In the genomic region with DNA sequence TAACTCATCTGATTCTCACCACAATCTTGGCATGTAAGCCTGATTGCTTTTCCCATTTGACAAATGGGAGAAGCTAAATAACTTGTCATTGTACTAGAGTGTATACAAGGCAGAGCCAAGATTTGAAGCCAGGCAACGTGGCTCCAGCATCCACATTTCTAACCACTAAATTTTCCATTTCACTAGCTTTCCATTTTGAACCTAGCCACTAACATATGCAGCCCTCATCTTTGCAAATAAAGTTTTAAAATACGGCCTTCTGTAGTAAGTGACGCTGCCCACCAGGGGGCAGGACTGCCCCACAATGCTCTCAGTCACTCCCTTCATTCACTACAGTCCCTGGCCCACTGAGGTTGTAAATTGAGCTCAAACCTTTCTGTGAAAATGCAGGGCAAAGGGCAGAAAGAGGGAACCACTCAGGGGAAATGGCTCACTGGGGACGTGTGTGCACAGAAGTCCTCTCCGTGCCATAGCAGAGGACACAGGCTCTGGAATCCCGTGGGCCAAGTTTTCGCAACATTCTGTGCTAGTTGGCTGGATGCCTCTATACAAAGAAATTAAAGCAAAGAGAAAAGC, we compare ENCODE assay signal across 8 cellular contexts.
DNase-seq lines count a peak whose midpoint lies in the region; ATAC-seq and TF ChIP-seq lines count a peak whose summit lies in the region.

No MANE protein-coding gene starts in this region.

- WGBS in GM23248 (ENCODE audit: low coverage in 1 of 2, low lambda C conversion rate in 2 of 2, missing lambda C conversion rate in 2 of 2), 2 experiments: 12 to 18% methylated on average over 7 of the region's 7 CpGs
- 5% methylated on average over 7 of the region's 7 CpGs for WGBS in right lobe of liver (ENCODE audit: insufficient coverage, low coverage, low lambda C conversion rate, missing lambda C conversion rate)

- no peak overlapping the region for H3K27ac ChIP-seq in GM23248
- H3K27ac ChIP-seq in KMS-11: no peak overlapping the region
- H3K27ac ChIP-seq in coronary artery: peak overlapping the region in 1 of 2 donors; percentile 1
- peak overlapping the region; percentile 55 to 85 (median 62) for H3K27ac ChIP-seq in right lobe of liver

- in situ Hi-C loops in GM23248 (cut with MboI): no loop called here

- no peak overlapping the region for H3K27ac Mint-ChIP-seq in stimulated activated naive CD8-positive, alpha-beta T cell treated with anti-CD3 and anti-CD28 coated beads, Interleukin-15, amount 100 ng/mL, for 72 hours

- H3K27me3 Mint-ChIP-seq in stimulated activated naive CD8-positive, alpha-beta T cell treated with anti-CD3 and anti-CD28 coated beads, Interleukin-15, amount 100 ng/mL, for 72 hours: peaks cover 9% of the 10 kb centered on the region

- no peaks in the 10 kb centered on the region for H3K4me1 Mint-ChIP-seq in stimulated activated naive CD8-positive, alpha-beta T cell treated with anti-CD3 and anti-CD28 coated beads, Interleukin-15, amount 100 ng/mL, for 72 hours

- H3K79me2 ChIP-seq in GM23248 (ENCODE audit: insufficient read depth): no peaks in the 10 kb centered on the region
- no peaks in the 10 kb centered on the region for H3K79me2 ChIP-seq in KMS-11 (ENCODE audit: insufficient read depth, low read depth)

- no peaks in the 10 kb centered on the region for H3K9me3 Mint-ChIP-seq in stimulated activated naive CD8-positive, alpha-beta T cell treated with anti-CD3 and anti-CD28 coated beads, Interleukin-15, amount 100 ng/mL, for 72 hours

- peaks cover 10% of the 10 kb centered on the region for H3K4me1 ChIP-seq in GM23248 (ENCODE audit: insufficient read depth)
- no peaks in the 10 kb centered on the region for H3K4me1 ChIP-seq in KMS-11 (ENCODE audit: low read depth, poor library complexity, severe bottlenecking)
- H3K4me1 ChIP-seq in right lobe of liver: peaks cover 0 to 15% (median 0%) of the 10 kb centered on the region in 4 donors

- H3K27me3 ChIP-seq in GM23248 (replicated peaks; ENCODE audit: insufficient read depth) (no peaks in the 10 kb centered on the region), KMS-11 (ENCODE audit: insufficient read depth, low read depth) (no peaks in the 10 kb centered on the region), right lobe of liver (no peaks in the 10 kb centered on the region)

- no peak overlapping the region for H3K4me3 Mint-ChIP-seq in stimulated activated naive CD8-positive, alpha-beta T cell treated with anti-CD3 and anti-CD28 coated beads, Interleukin-15, amount 100 ng/mL, for 72 hours

- H3K9me3 ChIP-seq in GM23248 (ENCODE audit: low read depth) (no peaks in the 10 kb centered on the region), right lobe of liver (no peaks in the 10 kb centered on the region)

- H4K20me1 ChIP-seq in GM23248 (ENCODE audit: insufficient read depth): no peaks in the 10 kb centered on the region
- no peaks in the 10 kb centered on the region for H4K20me1 ChIP-seq in KMS-11 (ENCODE audit: insufficient read depth)

- H3F3A ChIP-seq in GM23248 (ENCODE audit: insufficient read depth): 0 out of 2 replicates have a peak, but pooled peaks cover 9% of the 10 kb centered on the region

- intact Hi-C loops in right lobe of liver (cut with DNase I): no loop called here

- no peak overlapping the region for H3K4me3 ChIP-seq in GM23248
- no peak overlapping the region for H3K4me3 ChIP-seq in KMS-11 (IDR thresholded peaks at IDR 0.05; ENCODE audit: insufficient read depth, low read depth, low read length)
- H3K4me3 ChIP-seq in coronary artery: no peak overlapping the region
- peak overlapping the region in 1 of 3 donors; percentile 11 for H3K4me3 ChIP-seq in right lobe of liver

- no peaks in the 10 kb centered on the region for H3K9me2 ChIP-seq in GM23248 (ENCODE audit: insufficient read depth)

- no peak for TF ChIP-seq POLR2A in right lobe of liver (IDR thresholded peaks at IDR 0.05)

- H3K36me3 ChIP-seq in GM23248 (ENCODE audit: low read depth): no peaks in the 10 kb centered on the region
- no peaks in the 10 kb centered on the region for H3K36me3 ChIP-seq in KMS-11 (ENCODE audit: insufficient read depth)
- no peaks in the 10 kb centered on the region for H3K36me3 ChIP-seq in right lobe of liver

- H3K4me2 ChIP-seq in GM23248 (ENCODE audit: unreplicated experiment): peak overlapping the region; percentile 21
- no peak overlapping the region for H3K4me2 ChIP-seq in KMS-11

- peak; percentile 99 for TF ChIP-seq CTCF in KMS-11 (conservative IDR thresholded peaks at IDR 0.05; ENCODE audit: low read depth, low read length)
- peak; percentile 97 for TF ChIP-seq CTCF in coronary artery (IDR thresholded peaks at IDR 0.05)
- peak; percentile 93 to 97 (median 94) for TF ChIP-seq CTCF in right lobe of liver (IDR thresholded peaks at IDR 0.05)

- DNase-seq in SIG-M5 treated with dmso at 0.1 percent for 504 hours (lab: John Stamatoyannopoulos, UW; ENCODE audit: unreplicated experiment) (peak; percentile 68), SIG-M5 (lab: John Stamatoyannopoulos, UW) (no peak), GM23248 (peak; percentile 76), SK-N-DZ (ENCODE audit: low spot score) (peak; percentile 63), coronary artery (ENCODE audit: low spot score) (no peak), right lobe of liver (peak; percentile 65 to 89 (median 78))
- peak; percentile 36 to 52 for DNase-seq in stimulated activated naive CD8-positive, alpha-beta T cell treated with anti-CD3 and anti-CD28 coated beads, Interleukin-15, amount 100 ng/mL, for 72 hours

- peak; percentile 96 to 98 (median 98) for ATAC-seq in right lobe of liver
- ATAC-seq in stimulated activated naive CD8-positive, alpha-beta T cell treated with anti-CD3 and anti-CD28 coated beads, Interleukin-15, amount 100 ng/mL, for 72 hours: peak; percentile 67

- H2AFZ ChIP-seq in GM23248 (0 out of 2 replicates have a peak overlapping the region, but pooled peaks have one; percentile 36), KMS-11 (ENCODE audit: low read depth) (no peak overlapping the region)

- no peak overlapping the region for H3K9ac ChIP-seq in GM23248
- H3K9ac ChIP-seq in KMS-11: no peak overlapping the region

Comparison
In these comparisons a context has a peak if more than half of its experiments do, and no peak if none do; other contexts are left out.
1. DNase-seq: peak in SIG-M5 treated with dmso at 0.1 percent for 504 hours (single experiment), GM23248 (single experiment), SK-N-DZ (single experiment), right lobe of liver (3 of 3) and stimulated activated naive CD8-positive, alpha-beta T cell treated with anti-CD3 and anti-CD28 coated beads, Interleukin-15, amount 100 ng/mL, for 72 hours (2 of 2); none in SIG-M5 (single experiment) and coronary artery (single experiment).
2. H3K27ac ChIP-seq: peak in right lobe of liver (3 of 3); none in GM23248 (single experiment) and KMS-11 (single experiment).
3. Peak in every context shown above with its lines, with median percentiles within 50 percentile points of each other: CTCF ChIP-seq.